Comparison of ENCODE assay signal across 22 cellular contexts in the genomic region with DNA sequence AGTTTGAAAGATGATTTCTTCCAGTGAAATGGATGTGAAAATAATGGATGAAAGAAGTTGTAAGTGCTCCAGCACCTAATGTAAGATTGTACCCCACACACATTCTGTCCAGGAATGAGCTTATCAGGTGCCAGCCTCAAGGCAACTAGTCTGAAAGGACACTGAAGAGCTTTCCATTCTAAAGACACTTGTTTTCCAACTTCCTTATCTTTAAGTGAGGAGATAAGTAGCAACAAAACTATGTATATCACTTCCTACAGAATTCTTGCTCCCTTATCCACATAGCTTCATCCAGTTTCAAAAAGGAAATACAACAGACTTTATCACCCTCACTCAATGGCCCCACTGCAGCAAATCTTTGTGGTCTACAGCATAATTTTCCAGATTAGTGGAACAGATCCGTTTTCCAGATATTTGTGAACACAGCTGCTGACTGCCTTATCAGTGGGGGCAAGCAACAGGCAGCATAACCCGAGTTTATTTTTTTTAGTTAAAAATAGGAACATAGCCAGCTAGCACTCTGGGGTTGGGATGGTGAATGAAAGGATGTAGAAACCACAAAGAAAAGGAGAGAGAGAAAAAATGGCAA.
DNase-seq lines count a peak whose midpoint lies in the region; ATAC-seq and TF ChIP-seq lines count a peak whose summit lies in the region.
"Had no signal": no experiment of that assay in that cellular context is flagged by ENCODE, and none has a peak within 500 bp of the region (broad histone marks: within the 10 kb centered on the region; RNA-seq: fewer than 3 reads in every experiment).

No MANE protein-coding gene starts in this region.

- DNase-seq in cardiac muscle cell (ENCODE audit: low read depth in 1 of 2, low spot score in 1 of 2): peak; percentile 74 to 92
- DNase-seq in right atrium auricular region (ENCODE audit: low spot score): no peak
- peak; percentile 86 for DNase-seq in amniotic epithelial cell (ENCODE audit: low read depth)
- peak; percentile 94 for DNase-seq in fibroblast of villous mesenchyme (ENCODE audit: low read depth)
- no peak for DNase-seq in smooth muscle cell (lab: John Stamatoyannopoulos, UW; ENCODE audit: unreplicated experiment)
- DNase-seq in NCI-H1436 (lab: John Stamatoyannopoulos, UW): no peak
- no peak for DNase-seq in iPS-NIHi11 (ENCODE audit: low spot score)
- DNase-seq: 8988T; activated CD4-positive, alpha-beta T cell treated with anti-CD3 and anti-CD28 coated beads, Interleukin-2, amount 50 U/mL, for 4 hours; activated naive CD4-positive, alpha-beta T cell; DMS 273 treated with DMSO at 0.1 percent for 48 hours; esophagus squamous epithelium; GF-D8; heart left ventricle; mammary epithelial cell; NCI-H1436 treated with DMSO at 0.1 percent for 48 hours; NK-92 treated with Interleukin-12 subunit alpha and Interleukin-12 subunit beta, amount 100 ng/mL, for 24 hours had no signal

- peak overlapping the region; percentile 44 for H3K4me2 ChIP-seq in smooth muscle cell

- no peaks in the 10 kb centered on the region for H3K79me2 ChIP-seq in smooth muscle cell (ENCODE audit: low read depth)

- H3F3A ChIP-seq in smooth muscle cell (ENCODE audit: low read depth): peaks cover 12% of the 10 kb centered on the region

- H3K27me3 ChIP-seq in cardiac muscle cell: peaks cover 5% of the 10 kb centered on the region
- no peaks in the 10 kb centered on the region for H3K27me3 ChIP-seq in right atrium auricular region
- no peaks in the 10 kb centered on the region for H3K27me3 ChIP-seq in smooth muscle cell (ENCODE audit: low read depth)
- H3K27me3 ChIP-seq: esophagus squamous epithelium, heart left ventricle had no signal

- no peaks in the 10 kb centered on the region for H3K36me3 ChIP-seq in cardiac muscle cell
- H3K36me3 ChIP-seq in right atrium auricular region: no peaks in the 10 kb centered on the region
- no peaks in the 10 kb centered on the region for H3K36me3 ChIP-seq in smooth muscle cell (ENCODE audit: low read depth)
- H3K36me3 ChIP-seq: esophagus squamous epithelium, heart left ventricle, thoracic aorta had no signal

- no peaks in the 10 kb centered on the region for H4K20me1 ChIP-seq in smooth muscle cell (ENCODE audit: low read depth)

- H3K4me1 ChIP-seq in cardiac muscle cell (ENCODE audit: low read depth): peaks cover 17% of the 10 kb centered on the region
- no peaks in the 10 kb centered on the region for H3K4me1 ChIP-seq in right atrium auricular region
- H3K4me1 ChIP-seq in smooth muscle cell (ENCODE audit: low read depth): no peaks in the 10 kb centered on the region

- TF ChIP-seq CTCF in cardiac muscle cell (IDR thresholded peaks at IDR 0.05; ENCODE audit: low read depth, low read length): no peak
- TF ChIP-seq CTCF in right atrium auricular region (IDR thresholded peaks at IDR 0.05): no peak
- TF ChIP-seq CTCF in fibroblast of villous mesenchyme (IDR thresholded peaks at IDR 0.05; ENCODE audit: insufficient read depth, low read depth, low read length): no peak
- TF ChIP-seq CTCF in smooth muscle cell (IDR thresholded peaks at IDR 0.05; ENCODE audit: borderline replicate concordance, insufficient read depth, poor library complexity, severe bottlenecking): no peak

- ATAC-seq in GM19463 (IDR thresholded peaks at IDR 0.05; ENCODE audit: unreplicated experiment): no peak
- ATAC-seq: stimulated activated memory B cell treated with anti-CD40 and anti-IgM and Interleukin-4, amounts not matched to agents 10 μg/mL and 1 μg/mL and 100 μg/mL, for 72 hours had no signal

- 12% methylated on average over 2 of the region's 2 CpGs for WGBS in smooth muscle cell (ENCODE audit: low lambda C conversion rate)

- H3K9me3 ChIP-seq in cardiac muscle cell (ENCODE audit: low read depth): no peaks in the 10 kb centered on the region
- H3K9me3 ChIP-seq in right atrium auricular region: peaks cover 0 to 10% of the 10 kb centered on the region in 2 donors
- no peaks in the 10 kb centered on the region for H3K9me3 ChIP-seq in smooth muscle cell (replicated peaks; ENCODE audit: low read depth)

- no peak overlapping the region for H3K9ac ChIP-seq in smooth muscle cell (ENCODE audit: low read depth)

- no peak overlapping the region for H3K4me3 ChIP-seq in cardiac muscle cell
- H3K4me3 ChIP-seq in right atrium auricular region: no peak overlapping the region
- no peak overlapping the region for H3K4me3 ChIP-seq in fibroblast of villous mesenchyme (ENCODE audit: low read depth, low read length)
- no peak overlapping the region for H3K4me3 ChIP-seq in smooth muscle cell
- H3K4me3 ChIP-seq: esophagus squamous epithelium, heart left ventricle, thoracic aorta had no signal

- H3K27ac ChIP-seq in cardiac muscle cell (peak overlapping the region; percentile 22), right atrium auricular region (no peak overlapping the region), smooth muscle cell (ENCODE audit: low read depth) (no peak overlapping the region)
- H3K27ac ChIP-seq: esophagus squamous epithelium, RWPE1, thoracic aorta, VCaP had no signal

- H2AFZ ChIP-seq in smooth muscle cell (ENCODE audit: low read depth): no peak overlapping the region

Comparison
In these comparisons a context has a peak if more than half of its experiments do, and no peak if none do; other contexts are left out.
1. DNase-seq: peak in cardiac muscle cell (2 of 2), amniotic epithelial cell (single experiment) and fibroblast of villous mesenchyme (single experiment); none in right atrium auricular region (single experiment), smooth muscle cell (single experiment), NCI-H1436 (single experiment) and iPS-NIHi11 (single experiment).